In genomic region chr6:163603395-163603794, GRCh38 we compare ENCODE assay signal across 23 cellular contexts.
"Had no signal": no experiment of that assay in that cellular context is flagged by ENCODE, and none has a peak within 500 bp of the region (broad histone marks: within the 10 kb centered on the region; RNA-seq: fewer than 3 reads in every experiment).

No MANE protein-coding gene starts in this region.

- H3K36me3 Mint-ChIP-seq: memory B cell; naive thymus-derived CD8-positive, alpha-beta T cell; type B pancreatic cell had no signal

- H3K4me3 ChIP-seq: left ventricle myocardium inferior, lung, mucosa of descending colon, ovary, right atrium auricular region, right lobe of liver, smooth muscle cell, suprapubic skin, thoracic aorta, tibial artery, uterus had no signal

- ATAC-seq: mucosa of descending colon; naive thymus-derived CD8-positive, alpha-beta T cell; right lobe of liver had no signal

- H3K4me1 Mint-ChIP-seq: memory B cell had no signal

- H3K9me3 ChIP-seq: left ventricle myocardium inferior, mucosa of descending colon, ovary, right atrium auricular region, right lobe of liver, suprapubic skin, thoracic aorta, tibial artery, uterus had no signal

- H3K9me3 Mint-ChIP-seq: nephron, type B pancreatic cell had no signal

- H3K36me3 ChIP-seq: left ventricle myocardium inferior, ovary, right atrium auricular region, right lobe of liver, suprapubic skin, thoracic aorta, tibial artery, uterus had no signal

- H3K4me1 ChIP-seq: left ventricle myocardium inferior, right atrium auricular region, suprapubic skin, tibial artery, uterus had no signal

- H3K27me3 Mint-ChIP-seq: memory B cell, progenitor cell of endocrine pancreas, type B pancreatic cell had no signal

- H3K4me2 ChIP-seq: smooth muscle cell had no signal

- H3K27ac Mint-ChIP-seq: memory B cell; naive thymus-derived CD8-positive, alpha-beta T cell; nephron; progenitor cell of endocrine pancreas; stimulated activated naive CD8-positive, alpha-beta T cell treated with anti-CD3 and anti-CD28 coated beads, Interleukin-15, Interleukin-2, amounts not matched to agents 100 ng/mL and 50 ng/mL, for 24 hours; type B pancreatic cell had no signal

- H3K27me3 ChIP-seq: ovary, right atrium auricular region, right lobe of liver, suprapubic skin, tibial artery, uterus had no signal

- H3K27ac ChIP-seq: left ventricle myocardium inferior, ovary, right atrium auricular region, right lobe of liver, suprapubic skin, thoracic aorta, tibial artery, uterus had no signal

- H3K4me3 Mint-ChIP-seq: memory B cell; naive thymus-derived CD8-positive, alpha-beta T cell; nephron; neural crest cell; stimulated activated naive CD8-positive, alpha-beta T cell treated with anti-CD3 and anti-CD28 coated beads, Interleukin-15, Interleukin-2, amounts not matched to agents 100 ng/mL and 50 ng/mL, for 24 hours; type B pancreatic cell had no signal

- DNase-seq: islet precursor cell; left ventricle myocardium inferior; midbrain; mucosa of descending colon; naive thymus-derived CD8-positive, alpha-beta T cell; ovary; right lobe of liver; stimulated activated CD4-positive, alpha-beta T cell treated with anti-CD3 and anti-CD28 coated beads, Interleukin-1b, Interleukin-23, amount 100 ng/mL, for 48 hours; stimulated activated CD4-positive, alpha-beta T cell treated with anti-CD3 and anti-CD28 coated beads, Interleukin-4, amount 100 ng/mL, for 1 hour; stimulated activated naive CD4-positive, alpha-beta T cell; tibial artery; uterus had no signal
